Comparison of ENCODE assay signal across 8 cellular contexts in genomic region chr18:49250819-49251388, GRCh38.
DNase-seq lines count a peak whose midpoint lies in the region; ATAC-seq and TF ChIP-seq lines count a peak whose summit lies in the region.

No MANE protein-coding gene starts in this region.

- no peak overlapping the region for H3K27ac ChIP-seq in CD8-positive, alpha-beta T cell (ENCODE audit: low read depth, low read length)

- H3K4me3 Mint-ChIP-seq in CD8-positive, alpha-beta T cell = no peak overlapping the region

- H3K27ac Mint-ChIP-seq in CD8-positive, alpha-beta T cell = no peak overlapping the region

- intact Hi-C loops in sciatic nerve (cut with DNase I) = no loop called here
- intact Hi-C loops in CD8-positive, alpha-beta T cell (cut with DNase I, micrococcal nuclease) = no loop called here

- H3K9me3 ChIP-seq in CD8-positive, alpha-beta T cell (ENCODE audit: low read length) = no peaks in the 10 kb centered on the region

- no peaks in the 10 kb centered on the region for H3K27me3 ChIP-seq in CD8-positive, alpha-beta T cell (ENCODE audit: insufficient read depth, low read length)

- H3K4me3 ChIP-seq in fibroblast of mammary gland (ENCODE audit: control insufficient read depth, low read depth, low read length) = no peak overlapping the region
- no peak overlapping the region for H3K4me3 ChIP-seq in CD8-positive, alpha-beta T cell (ENCODE audit: low read depth, low read length)

- no peaks in the 10 kb centered on the region for H3K9me3 Mint-ChIP-seq in CD8-positive, alpha-beta T cell

- CTCF ChIA-PET in CD8-positive, alpha-beta T cell (lab: Charles Lee) = no interaction called here

- peak; percentile 58 for TF ChIP-seq CTCF in fibroblast of mammary gland (conservative IDR thresholded peaks at IDR 0.05; ENCODE audit: control insufficient read depth, insufficient read depth, low read depth, low read length)
- no peak for TF ChIP-seq CTCF in CD8-positive, alpha-beta T cell (IDR thresholded peaks at IDR 0.05)

- no peaks in the 10 kb centered on the region for H3K4me1 ChIP-seq in CD8-positive, alpha-beta T cell (ENCODE audit: insufficient read depth, low read length)

- peaks cover 72% of the 10 kb centered on the region for H3K36me3 Mint-ChIP-seq in CD8-positive, alpha-beta T cell

- peaks cover 5% of the 10 kb centered on the region for H3K36me3 ChIP-seq in CD8-positive, alpha-beta T cell (ENCODE audit: insufficient read depth, low read length)

- POLR2A ChIA-PET in CD8-positive, alpha-beta T cell (lab: Charles Lee) = no interaction called here

- peaks cover 3% of the 10 kb centered on the region for H3K4me1 Mint-ChIP-seq in CD8-positive, alpha-beta T cell (ENCODE audit: low read depth)

- DNase-seq in NCI-H510A treated with DMSO at 0.1 percent for 48 hours (lab: John Stamatoyannopoulos, UW) = peak; percentile 3
- no peak for DNase-seq in NCI-H510A (lab: John Stamatoyannopoulos, UW)
- peak; percentile 50 to 71 for DNase-seq in NOMO-1 (lab: John Stamatoyannopoulos, UW; ENCODE audit: unreplicated experiment in 2 of 2)
- peak; percentile 49 for DNase-seq in fibroblast of mammary gland (ENCODE audit: low read depth)
- no peak for DNase-seq in sciatic nerve (ENCODE audit: low spot score)
- no peak for DNase-seq in CD8-positive, alpha-beta T cell
- no peak for DNase-seq in mucosa of gallbladder (ENCODE audit: low spot score)

- ATAC-seq in sciatic nerve (peak; percentile 51), HG03521 (IDR thresholded peaks at IDR 0.05; ENCODE audit: unreplicated experiment) (no peak)
- no peak for ATAC-seq in CD8-positive, alpha-beta T cell

- no peaks in the 10 kb centered on the region for H3K27me3 Mint-ChIP-seq in CD8-positive, alpha-beta T cell (ENCODE audit: low read depth)

Comparison
In these comparisons a context has a peak if more than half of its experiments do, and no peak if none do; other contexts are left out.
1. DNase-seq: peak in NCI-H510A treated with DMSO at 0.1 percent for 48 hours (single experiment), NOMO-1 (2 of 2) and fibroblast of mammary gland (single experiment); none in NCI-H510A (single experiment), sciatic nerve (single experiment), CD8-positive, alpha-beta T cell (0 of 7) and mucosa of gallbladder (single experiment).